ENCODE assay signal across 11 cellular contexts in the genomic region with DNA sequence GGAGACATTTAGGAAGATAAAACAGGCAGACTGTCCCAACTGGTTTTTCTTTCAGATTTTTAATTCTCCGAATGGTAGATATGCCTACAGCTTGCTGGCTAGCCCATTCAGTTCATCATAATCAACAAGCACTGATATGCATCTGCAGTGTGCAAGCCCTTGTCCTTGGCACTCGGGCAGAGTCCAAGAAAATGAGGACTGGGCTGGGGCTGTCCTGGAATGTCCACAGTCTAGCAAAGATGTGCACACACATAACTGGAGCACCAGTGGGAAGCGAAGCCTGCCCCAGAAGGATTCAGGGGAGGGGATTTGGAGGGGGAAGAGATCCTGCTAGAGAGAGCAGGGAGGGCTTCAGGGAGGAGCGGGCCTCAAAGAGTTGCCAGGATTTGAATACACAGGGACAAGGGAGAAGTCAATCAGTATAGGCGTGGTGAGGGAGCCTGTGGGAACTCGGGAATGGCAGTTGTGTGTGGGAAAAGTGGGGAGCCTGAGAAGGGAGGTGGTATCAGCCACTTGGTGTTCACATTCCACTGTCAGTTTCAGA. TPM values are rescaled to one million over a fixed set of nuclear protein-coding genes. Genes with fewer than 3 reads are reported as not detected.
DNase-seq lines count a peak whose midpoint lies in the region; ATAC-seq and TF ChIP-seq lines count a peak whose summit lies in the region.
"Had no signal": no experiment of that assay in that cellular context is flagged by ENCODE, and none has a peak within 500 bp of the region (broad histone marks: within the 10 kb centered on the region; RNA-seq: fewer than 3 reads in every experiment).

No MANE protein-coding gene starts in this region.

- H3K4me2 ChIP-seq in mesenchymal stem cell (ENCODE audit: low read length, poor library complexity, severe bottlenecking): no peak overlapping the region

- POLR2A ChIA-PET in activated CD4-positive, alpha-beta T cell treated with anti-CD3 and anti-CD28 coated beads, Interleukin-2, amount 10 ng/mL, durations not matched to agents 7 days and 5 days (lab: Charles Lee): interaction anchor here (1.4 kb wide), 1 partner anchor 9 kb away, joined by 9 read pairs; no protein-coding TSS in a partner anchor

- H3K4me3 Mint-ChIP-seq in activated CD4-positive, alpha-beta T cell treated with anti-CD3 and anti-CD28 coated beads, Interleukin-2, amount 10 ng/mL, durations not matched to agents 7 days and 5 days: no peak overlapping the region
- peak overlapping the region; percentile 50 for H3K4me3 Mint-ChIP-seq in activated T-helper 17 cell treated with anti-CD3 and anti-CD28 coated beads, Interleukin-2, amount 50 U/mL, for 72 hours
- H3K4me3 Mint-ChIP-seq in type B pancreatic cell: no peak overlapping the region
- H3K4me3 Mint-ChIP-seq: WTC11 had no signal

- WGBS in mesenchymal stem cell: 97% methylated on average over 6 of the region's 6 CpGs

- H3K4me1 ChIP-seq in mesenchymal stem cell (ENCODE audit: control insufficient read depth, insufficient read depth, low read depth, low read length): peaks cover 15% of the 10 kb centered on the region

- H3K27ac ChIP-seq in mesenchymal stem cell (ENCODE audit: low read length, poor library complexity, severe bottlenecking): no peak overlapping the region

- peaks cover 38 to 52% of the 10 kb centered on the region in 2 experiments for H3K36me3 ChIP-seq in mesenchymal stem cell (ENCODE audit: control insufficient read depth in 1 of 2, insufficient read depth in 2 of 2, low read depth in 1 of 2, low read length in 2 of 2)

- no peak for ATAC-seq in activated T-helper 17 cell treated with anti-CD3 and anti-CD28 coated beads, Interleukin-2, amount 50 U/mL, for 72 hours (replicated peaks)
- no peak for ATAC-seq in GM21723 (IDR thresholded peaks at IDR 0.05; ENCODE audit: unreplicated experiment)
- ATAC-seq: WTC11 had no signal

- H2BK5ac ChIP-seq in mesenchymal stem cell (ENCODE audit: low read depth, low read length, poor library complexity, severe bottlenecking): no peak overlapping the region

- no peak for TF ChIP-seq CTCF in type B pancreatic cell (conservative IDR thresholded peaks at IDR 0.05)

- no peaks in the 10 kb centered on the region for H3K9me3 Mint-ChIP-seq in activated CD4-positive, alpha-beta T cell treated with anti-CD3 and anti-CD28 coated beads, Interleukin-2, amount 10 ng/mL, durations not matched to agents 7 days and 5 days
- no peaks in the 10 kb centered on the region for H3K9me3 Mint-ChIP-seq in activated T-helper 17 cell treated with anti-CD3 and anti-CD28 coated beads, Interleukin-2, amount 50 U/mL, for 72 hours
- no peaks in the 10 kb centered on the region for H3K9me3 Mint-ChIP-seq in type B pancreatic cell
- H3K9me3 Mint-ChIP-seq: WTC11 had no signal

- H3K4ac ChIP-seq in mesenchymal stem cell (ENCODE audit: low read depth in 1 of 2, low read length in 2 of 2): peak overlapping the region; percentile 85 to 86

- H3K27me3 ChIP-seq in mesenchymal stem cell (ENCODE audit: control insufficient read depth in 1 of 2, insufficient read depth in 1 of 2, low read length in 2 of 2): no peaks in the 10 kb centered on the region

- peak overlapping the region; percentile 93 for H2BK15ac ChIP-seq in mesenchymal stem cell (ENCODE audit: low read depth, poor library complexity, severe bottlenecking)

- H3K4me3 ChIP-seq in mesenchymal stem cell (ENCODE audit: insufficient read depth in 1 of 2, low read depth in 1 of 2, low read length in 2 of 2): no peak overlapping the region

- CTCF ChIA-PET in activated CD4-positive, alpha-beta T cell treated with anti-CD3 and anti-CD28 coated beads, Interleukin-2, amount 10 ng/mL, durations not matched to agents 7 days and 5 days (lab: Charles Lee): interaction anchor here (0.7 to 2.4 kb wide), 6 partner anchors 11 to 304 kb away, joined by 3 to 11 read pairs (median 6); no protein-coding TSS in a partner anchor

- no peak overlapping the region for H3K9ac ChIP-seq in mesenchymal stem cell (ENCODE audit: low read length)

- H4K8ac ChIP-seq in mesenchymal stem cell (ENCODE audit: low read length): peak overlapping the region; percentile 56

- H3K79me1 ChIP-seq in mesenchymal stem cell (replicated peaks; ENCODE audit: low read length, poor library complexity, severe bottlenecking): peaks cover 15% of the 10 kb centered on the region

- peak overlapping the region; percentile 90 for H3K18ac ChIP-seq in mesenchymal stem cell (ENCODE audit: low read depth in 1 of 2, low read length in 2 of 2)

- peak overlapping the region; percentile 5 for H2AK5ac ChIP-seq in mesenchymal stem cell (ENCODE audit: low read length, severe bottlenecking)

- peak overlapping the region; percentile 69 for H2BK120ac ChIP-seq in mesenchymal stem cell (ENCODE audit: low read depth, low read length)

- H4K91ac ChIP-seq in mesenchymal stem cell (ENCODE audit: low read length): peak overlapping the region; percentile 73

- H3K14ac ChIP-seq in mesenchymal stem cell (ENCODE audit: low read length in 2 of 2): peak overlapping the region in 1 of 2 experiments; percentile 69

- H3K4me1 Mint-ChIP-seq in activated CD4-positive, alpha-beta T cell treated with anti-CD3 and anti-CD28 coated beads, Interleukin-2, amount 10 ng/mL, durations not matched to agents 7 days and 5 days: peaks cover 26% of the 10 kb centered on the region
- H3K4me1 Mint-ChIP-seq in activated T-helper 17 cell treated with anti-CD3 and anti-CD28 coated beads, Interleukin-2, amount 50 U/mL, for 72 hours: peaks cover 23% of the 10 kb centered on the region
- no peaks in the 10 kb centered on the region for H3K4me1 Mint-ChIP-seq in type B pancreatic cell (ENCODE audit: unreplicated experiment)
- H3K4me1 Mint-ChIP-seq: WTC11 had no signal

- DNase-seq in activated CD4-positive, alpha-beta T cell treated with anti-CD3 and anti-CD28 coated beads, Interleukin-2, amount 10 ng/mL, durations not matched to agents 7 days and 5 days: no peak
- no peak for DNase-seq in activated CD4-positive, alpha-beta T cell treated with anti-CD3 and anti-CD28 coated beads for 1 hour
- DNase-seq in mesenchymal stem cell (no peak), type B pancreatic cell (ENCODE audit: extremely low spot score, unreplicated experiment) (no peak), HCEC 1CT (no peak)
- no peak for DNase-seq in activated effector memory CD4-positive, alpha-beta T cell treated with Interleukin-2 at 50 U/mL for 16 hours
- DNase-seq: NCI-H2029, NCI-H526 had no signal

- H3K23ac ChIP-seq in mesenchymal stem cell (ENCODE audit: low read length in 2 of 2): no peak overlapping the region

- H3K9me3 ChIP-seq in mesenchymal stem cell (ENCODE audit: control insufficient read depth, low read length): no peaks in the 10 kb centered on the region

- H3K27me3 Mint-ChIP-seq in activated CD4-positive, alpha-beta T cell treated with anti-CD3 and anti-CD28 coated beads, Interleukin-2, amount 10 ng/mL, durations not matched to agents 7 days and 5 days: no peaks in the 10 kb centered on the region
- H3K27me3 Mint-ChIP-seq in activated T-helper 17 cell treated with anti-CD3 and anti-CD28 coated beads, Interleukin-2, amount 50 U/mL, for 72 hours: no peaks in the 10 kb centered on the region
- no peaks in the 10 kb centered on the region for H3K27me3 Mint-ChIP-seq in type B pancreatic cell

- peak overlapping the region; percentile 82 for H3K27ac Mint-ChIP-seq in activated CD4-positive, alpha-beta T cell treated with anti-CD3 and anti-CD28 coated beads, Interleukin-2, amount 10 ng/mL, durations not matched to agents 7 days and 5 days
- peak overlapping the region; percentile 77 for H3K27ac Mint-ChIP-seq in activated T-helper 17 cell treated with anti-CD3 and anti-CD28 coated beads, Interleukin-2, amount 50 U/mL, for 72 hours
- peak overlapping the region; percentile 57 for H3K27ac Mint-ChIP-seq in type B pancreatic cell
- H3K27ac Mint-ChIP-seq: WTC11 had no signal

- peaks cover 53% of the 10 kb centered on the region for H3K36me3 Mint-ChIP-seq in activated CD4-positive, alpha-beta T cell treated with anti-CD3 and anti-CD28 coated beads, Interleukin-2, amount 10 ng/mL, durations not matched to agents 7 days and 5 days (ENCODE audit: low read depth)
- H3K36me3 Mint-ChIP-seq in activated T-helper 17 cell treated with anti-CD3 and anti-CD28 coated beads, Interleukin-2, amount 50 U/mL, for 72 hours (ENCODE audit: low read depth): peaks cover 65% of the 10 kb centered on the region
- H3K36me3 Mint-ChIP-seq in type B pancreatic cell: peaks cover 29% of the 10 kb centered on the region

- no peak overlapping the region for H2AFZ ChIP-seq in mesenchymal stem cell (ENCODE audit: low read depth, low read length)

- H2BK12ac ChIP-seq in mesenchymal stem cell (ENCODE audit: low read length in 2 of 2): peak overlapping the region; percentile 79 to 90

RNA-seq across cellular contexts. Expression of a gene that starts 8.7 kb away (rescaled TPM):
- 10 to 100 TPM; 19.7 to 23.3 TPM for total RNA-seq in activated CD4-positive, alpha-beta T cell treated with anti-CD3 and anti-CD28 coated beads, Interleukin-2, amount 10 ng/mL, durations not matched to agents 7 days and 5 days
- 10 to 100 TPM; 66.3 to 87.7 TPM for total RNA-seq in activated T-helper 17 cell treated with anti-CD3 and anti-CD28 coated beads, Interleukin-2, amount 50 U/mL, for 72 hours
- 41.7 TPM for polyA plus RNA-seq in mesenchymal stem cell (2013, experiment 1 of 2)
- 41.9 TPM for polyA plus RNA-seq in mesenchymal stem cell (2013, experiment 2 of 2)
- total RNA-seq in type B pancreatic cell (ENCODE audit: low replicate concordance): 24.6 and 25.8 TPM in 2 replicates
